Comparison of ENCODE assay signal across 10 cellular contexts in the genomic region with DNA sequence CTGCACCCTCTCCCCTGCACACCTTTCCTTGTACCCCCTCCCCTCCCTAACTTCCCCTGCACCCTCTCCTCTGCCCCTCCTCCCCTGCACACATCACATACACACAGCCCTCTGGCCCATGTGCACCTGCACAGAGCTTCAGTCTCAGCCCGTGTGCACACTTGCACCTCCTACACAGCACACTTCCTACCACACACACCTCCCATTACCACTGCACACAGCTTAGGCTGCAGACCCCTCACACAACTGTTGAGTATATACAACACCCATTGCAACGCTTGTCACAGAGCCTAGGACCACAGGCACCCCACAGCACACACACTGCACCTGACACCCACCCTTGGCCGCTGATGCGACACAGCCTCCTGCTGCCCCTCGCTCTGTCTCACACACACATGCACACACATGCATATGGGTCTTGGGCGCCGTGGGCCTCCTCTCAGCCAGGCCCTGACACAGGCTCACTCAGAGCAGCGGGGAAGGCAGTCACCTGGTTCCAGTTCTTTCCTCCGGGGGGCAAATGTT. TPM values are rescaled to one million over a fixed set of nuclear protein-coding genes. Genes with fewer than 3 reads are reported as not detected.
A peak's percentile ranks its signal among the peaks of the same experiment; 100 is the strongest.
DNase-seq lines count a peak whose midpoint lies in the region; ATAC-seq and TF ChIP-seq lines count a peak whose summit lies in the region.
"Had no signal": no experiment of that assay in that cellular context is flagged by ENCODE, and none has a peak within 500 bp of the region (broad histone marks: within the 10 kb centered on the region; RNA-seq: fewer than 3 reads in every experiment).

No MANE protein-coding gene starts in this region.

- WGBS in esophagus, 2 donors, result 52 to 60% methylated on average over 9 of the region's 9 CpGs
- no CpG with 5 or more reads among the region's 9 CpGs for WGBS in neuronal stem cell (ENCODE audit: extremely low coverage in 2 of 2, insufficient read length in 2 of 2, insufficient replicate concordance in 1 of 2), 2 donors

- H3K36me3 ChIP-seq in esophagus (ENCODE audit: control insufficient read depth in 2 of 2, insufficient read depth in 2 of 2, low read length in 1 of 2) (no peaks in the 10 kb centered on the region), neuronal stem cell (replicated peaks in 1 of 2; ENCODE audit: control insufficient read depth in 2 of 2, insufficient read depth in 2 of 2, low read length in 2 of 2) (no peaks in the 10 kb centered on the region)

- no peak for TF ChIP-seq CTCF in CD4-positive, alpha-beta T cell (IDR thresholded peaks at IDR 0.05)
- no peak for TF ChIP-seq CTCF in NB4 (IDR thresholded peaks at IDR 0.05; ENCODE audit: low read depth, low read length)

- no peak overlapping the region for H3K4ac ChIP-seq in neuronal stem cell (ENCODE audit: low read length)

- H2BK120ac ChIP-seq in neuronal stem cell (ENCODE audit: low read depth, low read length), result no peak overlapping the region

- peak overlapping the region; percentile 46 for H3K9ac ChIP-seq in neuronal stem cell (ENCODE audit: low read depth, low read length, poor library complexity)

- peak overlapping the region; percentile 1 for H2BK15ac ChIP-seq in neuronal stem cell (ENCODE audit: low read length)

- no peaks in the 10 kb centered on the region for H3K9me3 ChIP-seq in CD4-positive, alpha-beta T cell (ENCODE audit: control insufficient read depth, low read length)
- H3K9me3 ChIP-seq in esophagus (ENCODE audit: control insufficient read depth in 2 of 2, insufficient read depth in 1 of 2, low read depth in 1 of 2, low read length in 1 of 2), result no peaks in the 10 kb centered on the region
- H3K9me3 ChIP-seq in neuronal stem cell (replicated peaks in 1 of 2; ENCODE audit: control insufficient read depth in 2 of 2, insufficient read depth in 1 of 2, low read depth in 1 of 2, low read length in 2 of 2), result peaks cover 0 to 4% of the 10 kb centered on the region in 2 donors

- H3K9me3 Mint-ChIP-seq in CD4-positive, alpha-beta T cell, result no peaks in the 10 kb centered on the region

- TF ChIP-seq POLR2A in NB4 (IDR thresholded peaks at IDR 0.05; ENCODE audit: extremely low read depth, insufficient read length), result no peak

- H3K36me3 Mint-ChIP-seq in CD4-positive, alpha-beta T cell (ENCODE audit: low read depth), result peaks cover 18% of the 10 kb centered on the region

- H4K91ac ChIP-seq in neuronal stem cell (ENCODE audit: low read depth, low read length, poor library complexity), result no peak overlapping the region

- peak overlapping the region; percentile 90 for H3K4me3 Mint-ChIP-seq in CD4-positive, alpha-beta T cell

- peak in 1 of 10 experiments; percentile 19 for DNase-seq in CD4-positive, alpha-beta T cell
- DNase-seq in NB4 (ENCODE audit: low read depth) (peak; percentile 58), neuronal stem cell (ENCODE audit: low spot score) (no peak), NK-92 (lab: John Stamatoyannopoulos, UW; ENCODE audit: unreplicated experiment) (no peak), islet precursor cell (no peak), NCI-H774 (lab: John Stamatoyannopoulos, UW) (no peak)
- DNase-seq: DMS153 had no signal

- peaks cover 34% of the 10 kb centered on the region for H3K4me1 Mint-ChIP-seq in CD4-positive, alpha-beta T cell (ENCODE audit: low read depth)

- POLR2A ChIA-PET in CD4-positive, alpha-beta T cell (lab: Charles Lee), result interaction anchor here (0.6 to 4.7 kb wide), 15 partner anchors 8 to 207 kb away, joined by 3 to 75 read pairs (median 6); a partner anchor contains a TSS

- no peak overlapping the region for H4K8ac ChIP-seq in neuronal stem cell (ENCODE audit: low read depth, low read length)

- peak; percentile 20 for ATAC-seq in CD4-positive, alpha-beta T cell (ENCODE audit: poor library complexity)
- ATAC-seq in HG03025 (IDR thresholded peaks at IDR 0.05; ENCODE audit: low FRiP score, unreplicated experiment), result no peak

- H3K4me3 ChIP-seq in NB4 (ENCODE audit: low read depth, low read length) (peak overlapping the region; percentile 57), esophagus (ENCODE audit: low read depth in 1 of 2, low read length in 2 of 2) (peak overlapping the region; percentile 23 to 38), neuronal stem cell (ENCODE audit: low read length in 2 of 2) (no peak overlapping the region)

- H2AFZ ChIP-seq in neuronal stem cell (ENCODE audit: low read length), result peak overlapping the region; percentile 24

- H3K18ac ChIP-seq in neuronal stem cell (ENCODE audit: low read length), result peak overlapping the region; percentile 6

- H3K27ac ChIP-seq in CD4-positive, alpha-beta T cell (ENCODE audit: low read depth, low read length), result peak overlapping the region; percentile 66
- peak overlapping the region; percentile 35 to 51 for H3K27ac ChIP-seq in esophagus (ENCODE audit: low read depth in 2 of 2, low read length in 1 of 2)
- no peak overlapping the region for H3K27ac ChIP-seq in neuronal stem cell (replicated peaks; ENCODE audit: low read length)

- H3K27ac Mint-ChIP-seq in CD4-positive, alpha-beta T cell, result peak overlapping the region; percentile 87

- H2AK5ac ChIP-seq in neuronal stem cell (ENCODE audit: low read depth, low read length), result peak overlapping the region; percentile 6

- no peaks in the 10 kb centered on the region for H3K27me3 Mint-ChIP-seq in CD4-positive, alpha-beta T cell

- no peak overlapping the region for H3K4me2 ChIP-seq in neuronal stem cell (ENCODE audit: insufficient read depth, low read length, poor library complexity, severe bottlenecking)

- no peak overlapping the region for H2BK5ac ChIP-seq in neuronal stem cell (ENCODE audit: low read length)

- intact Hi-C loops in CD4-positive, alpha-beta T cell (cut with DNase I, micrococcal nuclease), result loop anchor here in 1 of 2 experiments (10.0 kb wide), 1 partner anchor 50 kb away; a partner anchor contains a TSS

- peak overlapping the region; percentile 21 for H3K23ac ChIP-seq in neuronal stem cell (ENCODE audit: low read depth, low read length, poor library complexity)

- H2BK12ac ChIP-seq in neuronal stem cell (ENCODE audit: low read length), result no peak overlapping the region

- H3K79me1 ChIP-seq in neuronal stem cell (ENCODE audit: low read depth, low read length), result no peaks in the 10 kb centered on the region

- CTCF ChIA-PET in CD4-positive, alpha-beta T cell (lab: Charles Lee), result interaction anchor here (3.2 to 3.3 kb wide), 2 partner anchors 8 to 34 kb away, joined by 16 read pairs; no protein-coding TSS in a partner anchor

- H3K4me1 ChIP-seq in esophagus (ENCODE audit: control insufficient read depth in 2 of 2, insufficient read depth in 2 of 2, low read length in 1 of 2) (peaks cover 4 to 13% of the 10 kb centered on the region in 2 donors), neuronal stem cell (ENCODE audit: control insufficient read depth in 2 of 2, insufficient read depth in 1 of 2, low read depth in 1 of 2, low read length in 2 of 2) (peaks cover 0 to 7% of the 10 kb centered on the region in 2 donors)

- no peak overlapping the region for H3K14ac ChIP-seq in neuronal stem cell (ENCODE audit: low read length)

- no peaks in the 10 kb centered on the region for H3K27me3 ChIP-seq in CD4-positive, alpha-beta T cell (ENCODE audit: control insufficient read depth, insufficient read depth, low read length)
- peaks cover 0 to 5% of the 10 kb centered on the region in 2 donors for H3K27me3 ChIP-seq in esophagus (ENCODE audit: control insufficient read depth in 1 of 2, insufficient read depth in 2 of 2, low read length in 2 of 2)
- H3K27me3 ChIP-seq in neuronal stem cell (ENCODE audit: control insufficient read depth in 3 of 3, insufficient read depth in 3 of 3, low read depth in 1 of 3, low read length in 3 of 3), result peaks cover 15 to 58% (median 44%) of the 10 kb centered on the region in 3 experiments

RNA-seq across cellular contexts. Expression of a gene that starts 0.4 kb away (rescaled TPM):
- 100 to 1,000 TPM; 358 to 392 TPM for total RNA-seq in CD4-positive, alpha-beta T cell
- polyA plus RNA-seq in esophagus, result 10 to 100 TPM; 25.4 to 41.7 TPM
- polyA plus RNA-seq in neuronal stem cell (2013, experiment 1 of 2), result 15.1 TPM
- 13.4 TPM for polyA plus RNA-seq in neuronal stem cell (2013, experiment 2 of 2)

RNA-seq across cellular contexts. Expression of a gene that starts 20.4 kb away (rescaled TPM):
- total RNA-seq in CD4-positive, alpha-beta T cell, result under 1 TPM in 1 of 2 experiments, not detected in 1; 0.60 TPM
- 100 to 1,000 TPM; 332 to 353 TPM for polyA plus RNA-seq in esophagus
- polyA plus RNA-seq in neuronal stem cell (2013, experiment 1 of 2), result 0.40 TPM
- polyA plus RNA-seq in neuronal stem cell (2013, experiment 2 of 2), result 0.40 TPM

RNA-seq across cellular contexts. Expression of a gene that starts 27.4 kb away (rescaled TPM):
- total RNA-seq in CD4-positive, alpha-beta T cell, result 100 to 1,000 TPM; 109 to 114 TPM
- 10 to 100 TPM; 18.1 to 40.4 TPM for polyA plus RNA-seq in esophagus
- polyA plus RNA-seq in neuronal stem cell (2013, experiment 1 of 2), result 2.8 TPM
- polyA plus RNA-seq in neuronal stem cell (2013, experiment 2 of 2), result 1.9 TPM
- total RNA-seq: LHCN-M2 had no signal

RNA-seq across cellular contexts. Expression of a gene that starts 35.7 kb away (rescaled TPM):
- total RNA-seq in CD4-positive, alpha-beta T cell, result 10 to 100 TPM; 15.2 to 18.4 TPM
- polyA plus RNA-seq in esophagus, result 10 to 100 TPM; 12.4 to 20.5 TPM
- polyA plus RNA-seq in neuronal stem cell (2013, experiment 1 of 2), result 27.4 TPM
- 26.0 TPM for polyA plus RNA-seq in neuronal stem cell (2013, experiment 2 of 2)

RNA-seq across cellular contexts. Expression of a gene that starts 45.1 kb away (rescaled TPM):
- 1 to 10 TPM; 4.2 to 6.0 TPM for total RNA-seq in CD4-positive, alpha-beta T cell
- polyA plus RNA-seq in esophagus, result 1 to 10 TPM; 5.0 to 5.2 TPM
- polyA plus RNA-seq in neuronal stem cell (2013, experiment 1 of 2), result 87.0 TPM
- polyA plus RNA-seq in neuronal stem cell (2013, experiment 2 of 2), result 87.3 TPM

Comparison
In these comparisons a context has a peak if more than half of its experiments do, and no peak if none do; other contexts are left out.
1. H3K4me3 ChIP-seq: peak in NB4 (single experiment) and esophagus (2 of 2); none in neuronal stem cell (0 of 2).